10 cellular contexts compared by ENCODE assay signal in genomic region chr6:89817481-89817880, GRCh38. TPM values are rescaled to one million over a fixed set of nuclear protein-coding genes. Genes with fewer than 3 reads are reported as not detected.
A peak's percentile ranks its signal among the peaks of the same experiment; 100 is the strongest.
DNase-seq lines count a peak whose midpoint lies in the region; ATAC-seq and TF ChIP-seq lines count a peak whose summit lies in the region.
"Had no signal": no experiment of that assay in that cellular context is flagged by ENCODE, and none has a peak within 500 bp of the region (broad histone marks: within the 10 kb centered on the region; RNA-seq: fewer than 3 reads in every experiment).

No MANE protein-coding gene starts in this region.

- H3K36me3 ChIP-seq in Caco-2 (ENCODE audit: control insufficient read depth, insufficient read depth, low read length): no peaks in the 10 kb centered on the region; the same call in 1 of the 2 replicates
- H3K36me3 ChIP-seq in mesodermal cell (ENCODE audit: control insufficient read depth, insufficient read depth, low read length): no peaks in the 10 kb centered on the region

- H3K27ac Mint-ChIP-seq in Caco-2 (ENCODE audit: unreplicated experiment) (no peak overlapping the region), IgD-negative memory B cell (peak overlapping the region in 2 of 3 donors; percentile 52 to 86), brain (peak overlapping the region in 2 of 5 experiments; percentile 2 to 81)

- H3K27me3 Mint-ChIP-seq in Caco-2 (ENCODE audit: insufficient read depth, unreplicated experiment) (no peaks in the 10 kb centered on the region), IgD-negative memory B cell (no peaks in the 10 kb centered on the region), brain (peaks cover 4% of the 10 kb centered on the region)

- ATAC-seq in GM19463 (IDR thresholded peaks at IDR 0.05; ENCODE audit: unreplicated experiment): no peak

- H3K9me3 ChIP-seq in Caco-2 (no peaks in the 10 kb centered on the region), mesodermal cell (ENCODE audit: control insufficient read depth, low read length) (no peaks in the 10 kb centered on the region)

- H3K4me1 ChIP-seq in Caco-2 (peaks cover 3% of the 10 kb centered on the region), mesodermal cell (ENCODE audit: control insufficient read depth, insufficient read depth, low read length, poor library complexity, severe bottlenecking) (peaks cover 3% of the 10 kb centered on the region)

- CTCF ChIA-PET in Caco-2 (lab: Charles Lee): no interaction called here

- no TSS peak for BruUV-seq in Caco-2 (replicated peaks; lab: Mats Ljungman, UMichigan)

- H3K4me1 Mint-ChIP-seq in Caco-2 (ENCODE audit: low read depth, unreplicated experiment) (peaks cover 6% of the 10 kb centered on the region), IgD-negative memory B cell (peaks cover 18 to 30% (median 29%) of the 10 kb centered on the region in 3 donors), brain (peaks cover 35% of the 10 kb centered on the region)

- H3K4me3 ChIP-seq in Caco-2 (ENCODE audit: low read depth, low read length) (no peak overlapping the region), mesodermal cell (ENCODE audit: extremely low read depth, insufficient read depth, low read length, poor library complexity, severe bottlenecking) (peak overlapping the region; percentile 97)

- 34% methylated on average over 2 of the region's 3 CpGs; no CpG with 5 or more reads in 1 of the 2 experiments for WGBS in mesodermal cell (ENCODE audit: insufficient coverage in 2 of 2), 2 experiments

- DNase-seq in Caco-2 (no peak), A172 (ENCODE audit: low spot score) (no peak), amygdala (lab: John Stamatoyannopoulos, UW) (no peak), NOMO-1 treated with DMSO at 0.1 percent for 48 hours (lab: John Stamatoyannopoulos, UW; ENCODE audit: unreplicated experiment) (no peak)
- DNase-seq: DMS79, NCI-H510A had no signal

- TF ChIP-seq CTCF in Caco-2 (IDR thresholded peaks at IDR 0.05; ENCODE audit: insufficient read depth in 1 of 2, low read depth in 1 of 2, low read length in 1 of 2, severe bottlenecking in 1 of 2, unreplicated experiment in 1 of 2) (no peak), brain (conservative IDR thresholded peaks at IDR 0.05) (no peak)

- intact Hi-C loops in Caco-2 (cut with micrococcal nuclease; ENCODE audit: unreplicated experiment): no loop called here

- H3K36me3 Mint-ChIP-seq in Caco-2 (ENCODE audit: insufficient read depth, unreplicated experiment) (peaks cover 18% of the 10 kb centered on the region), IgD-negative memory B cell (peaks cover 2% of the 10 kb centered on the region), brain (no peaks in the 10 kb centered on the region)

- no peaks in the 10 kb centered on the region for H3K27me3 ChIP-seq in Caco-2 (replicated peaks; ENCODE audit: control insufficient read depth, insufficient read depth, low read length)

- POLR2A ChIA-PET in Caco-2 (lab: Charles Lee): no interaction called here

- H3K9me3 Mint-ChIP-seq in Caco-2 (ENCODE audit: unreplicated experiment): no peaks in the 10 kb centered on the region
- H3K9me3 Mint-ChIP-seq in IgD-negative memory B cell: no peaks in the 10 kb centered on the region
- peaks cover 0 to 7% (median 3%) of the 10 kb centered on the region in 5 experiments for H3K9me3 Mint-ChIP-seq in brain

- H3K27ac ChIP-seq in mesodermal cell (ENCODE audit: low read depth, low read length, severe bottlenecking): peak overlapping the region; percentile 31

- H3K4me3 Mint-ChIP-seq in Caco-2 (ENCODE audit: unreplicated experiment) (peak overlapping the region; percentile 90), IgD-negative memory B cell (peak overlapping the region; percentile 70 to 97 (median 86)), brain (peak overlapping the region; percentile 90 to 94 (median 92))

RNA-seq across cellular contexts. Expression of gene MDN1, which starts 2.1 kb away (rescaled TPM):
- 49.0 and 59.3 TPM in 2 replicates for total RNA-seq in Caco-2 (2022)
- 7.9 TPM for polyA plus RNA-seq in IgD-negative memory B cell
- polyA plus RNA-seq in brain (ENCODE audit: insufficient read depth, low read depth, low replicate concordance): 10.5 TPM
- 20.3 TPM for polyA plus RNA-seq in mesodermal cell (2013, experiment 1 of 2)
- 13.7 TPM for polyA plus RNA-seq in mesodermal cell (2013, experiment 2 of 2)
- 7.1 and 15.3 TPM in 2 replicates for total RNA-seq in A172 (2014; rRNA removed; shearing (Covaris generic))

RNA-seq across cellular contexts. Expression of gene CASP8AP2, which starts 12.2 kb away (rescaled TPM):
- total RNA-seq in Caco-2 (2022): 19.3 and 23.3 TPM in 2 replicates
- polyA plus RNA-seq in IgD-negative memory B cell (53.2 TPM), brain (ENCODE audit: insufficient read depth, low read depth, low replicate concordance) (3.1 TPM)
- 12.6 TPM for polyA plus RNA-seq in mesodermal cell (2013, experiment 1 of 2)
- polyA plus RNA-seq in mesodermal cell (2013, experiment 2 of 2): 16.9 TPM
- total RNA-seq in A172 (2014; rRNA removed; shearing (Covaris generic)): 13.5 and 16.9 TPM in 2 replicates
